In the genomic region with DNA sequence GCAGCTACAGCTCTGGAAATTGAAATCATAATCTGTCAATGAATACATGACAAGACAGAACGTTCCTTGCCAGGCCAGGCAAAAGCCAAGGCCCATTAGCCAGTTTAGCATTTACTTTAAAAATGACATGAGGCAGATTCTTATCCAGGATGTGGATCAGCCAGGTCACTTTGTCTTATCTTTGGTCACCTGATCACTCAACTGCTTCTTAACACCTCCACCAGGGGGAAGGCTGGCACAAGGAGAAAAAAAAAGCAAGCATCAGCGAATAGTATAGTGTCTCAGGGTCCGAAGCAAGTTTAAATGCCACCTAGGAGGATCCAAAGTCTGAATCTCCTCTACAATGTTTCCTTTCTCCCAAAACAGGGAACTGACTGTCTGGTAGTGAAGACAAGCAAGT, we compare ENCODE assay signal across 8 cellular contexts. TPM values are rescaled to one million over a fixed set of nuclear protein-coding genes. Genes with fewer than 3 reads are reported as not detected.
A peak's percentile ranks its signal among the peaks of the same experiment; 100 is the strongest.
DNase-seq lines count a peak whose midpoint lies in the region; ATAC-seq and TF ChIP-seq lines count a peak whose summit lies in the region.

No MANE protein-coding gene starts in this region.

- H3K27me3 ChIP-seq in RWPE2 (ENCODE audit: insufficient read depth, poor library complexity, severe bottlenecking) = no peaks in the 10 kb centered on the region

- peaks cover 4% of the 10 kb centered on the region for H3K4me1 Mint-ChIP-seq in activated CD4-positive, alpha-beta T cell treated with anti-CD3 and anti-CD28 coated beads for 36 hours

- H3K27ac ChIP-seq in RWPE2 (ENCODE audit: poor library complexity, severe bottlenecking) = no peak overlapping the region

- CTCF ChIA-PET in activated CD4-positive, alpha-beta T cell treated with anti-CD3 and anti-CD28 coated beads for 36 hours (lab: Charles Lee) = interaction anchor here (0.7 to 2.1 kb wide), 3 partner anchors 71 to 115 kb away, joined by 3 to 8 read pairs (median 4); no protein-coding TSS in a partner anchor

- H3K4me3 ChIP-seq in RWPE2 (ENCODE audit: severe bottlenecking) = no peak overlapping the region
- no peak overlapping the region for H3K4me3 ChIP-seq in fibroblast of mammary gland (ENCODE audit: control insufficient read depth, low read depth, low read length)

- TF ChIP-seq CTCF in RWPE2 (IDR thresholded peaks at IDR 0.05; ENCODE audit: poor library complexity, severe bottlenecking) (peak; percentile 51), fibroblast of mammary gland (conservative IDR thresholded peaks at IDR 0.05; ENCODE audit: control insufficient read depth, insufficient read depth, low read depth, low read length) (peak; percentile 28)

- no peaks in the 10 kb centered on the region for H3K9me3 Mint-ChIP-seq in activated CD4-positive, alpha-beta T cell treated with anti-CD3 and anti-CD28 coated beads for 36 hours (ENCODE audit: low read depth)

- no peaks in the 10 kb centered on the region for H3K36me3 ChIP-seq in RWPE2 (ENCODE audit: low read depth)

- H3K36me3 Mint-ChIP-seq in activated CD4-positive, alpha-beta T cell treated with anti-CD3 and anti-CD28 coated beads for 36 hours (ENCODE audit: low read depth) = no peaks in the 10 kb centered on the region

- DNase-seq in activated CD4-positive, alpha-beta T cell treated with anti-CD3 and anti-CD28 coated beads for 36 hours = peak; percentile 33
- no peak for DNase-seq in activated CD4-positive, alpha-beta T cell treated with anti-CD3 and anti-CD28 coated beads for 1 hour
- DNase-seq in RWPE2 (ENCODE audit: low spot score) = no peak
- peak; percentile 9 for DNase-seq in fibroblast of mammary gland (ENCODE audit: low read depth)
- DNase-seq in head of caudate nucleus = no peak
- no peak for DNase-seq in sciatic nerve (ENCODE audit: low spot score)

- POLR2A ChIA-PET in activated CD4-positive, alpha-beta T cell treated with anti-CD3 and anti-CD28 coated beads for 36 hours (lab: Charles Lee) = interaction anchor here (0.6 kb wide), 1 partner anchor 345 kb away, joined by 4 read pairs; no protein-coding TSS in a partner anchor

- H3K9me3 ChIP-seq in RWPE2 (ENCODE audit: severe bottlenecking) = no peaks in the 10 kb centered on the region

- no peaks in the 10 kb centered on the region for H3K27me3 Mint-ChIP-seq in activated CD4-positive, alpha-beta T cell treated with anti-CD3 and anti-CD28 coated beads for 36 hours

- intact Hi-C loops in activated CD4-positive, alpha-beta T cell treated with anti-CD3 and anti-CD28 coated beads for 36 hours (cut with DNase I, micrococcal nuclease) = loop anchor here (1.0 to 5.0 kb wide), 3 partner anchors 72 to 97 kb away; no protein-coding TSS in a partner anchor
- intact Hi-C loops in head of caudate nucleus (cut with DNase I) (no loop called here), sciatic nerve (cut with DNase I) (no loop called here)

- H3K27ac Mint-ChIP-seq in activated CD4-positive, alpha-beta T cell treated with anti-CD3 and anti-CD28 coated beads for 36 hours = no peak overlapping the region

- H3K4me1 ChIP-seq in RWPE2 (ENCODE audit: insufficient read depth, poor library complexity, severe bottlenecking) = no peaks in the 10 kb centered on the region

- ATAC-seq in activated CD4-positive, alpha-beta T cell treated with anti-CD3 and anti-CD28 coated beads for 36 hours = peak; percentile 73
- ATAC-seq in HG03139 (IDR thresholded peaks at IDR 0.05; ENCODE audit: unreplicated experiment) = peak; percentile 77
- peak; percentile 68; the same call in 1 of the 3 replicates for ATAC-seq in RWPE2 (ENCODE audit: low read depth)
- ATAC-seq in GM19324 (IDR thresholded peaks at IDR 0.05; ENCODE audit: low FRiP score, unreplicated experiment) = no peak
- ATAC-seq in sciatic nerve = no peak

- H3K4me3 Mint-ChIP-seq in activated CD4-positive, alpha-beta T cell treated with anti-CD3 and anti-CD28 coated beads for 36 hours = no peak overlapping the region

RNA-seq across cellular contexts. Expression of a gene that starts 18.8 kb away (rescaled TPM):
- not detected for total RNA-seq in activated CD4-positive, alpha-beta T cell treated with anti-CD3 and anti-CD28 coated beads for 36 hours
- total RNA-seq in sciatic nerve = not detected

Comparison
In these comparisons a context has a peak if more than half of its experiments do, and no peak if none do; other contexts are left out.
1. DNase-seq: peak in activated CD4-positive, alpha-beta T cell treated with anti-CD3 and anti-CD28 coated beads for 36 hours (single experiment) and fibroblast of mammary gland (single experiment); none in activated CD4-positive, alpha-beta T cell treated with anti-CD3 and anti-CD28 coated beads for 1 hour (single experiment), RWPE2 (single experiment), head of caudate nucleus (0 of 42) and sciatic nerve (single experiment).
2. ATAC-seq: peak in activated CD4-positive, alpha-beta T cell treated with anti-CD3 and anti-CD28 coated beads for 36 hours (single experiment), HG03139 (single experiment) and RWPE2 (single experiment); none in GM19324 (single experiment) and sciatic nerve (single experiment).
3. intact Hi-C loops: an anchor here in activated CD4-positive, alpha-beta T cell treated with anti-CD3 and anti-CD28 coated beads for 36 hours (1.0 to 5.0 kb wide); none called in head of caudate nucleus and sciatic nerve.